ENCODE assay signal across 8 cellular contexts in genomic region chr12:112386726-112387125, GRCh38. TPM values are rescaled to one million over a fixed set of nuclear protein-coding genes. Genes with fewer than 3 reads are reported as not detected.
A peak's percentile ranks its signal among the peaks of the same experiment; 100 is the strongest.
DNase-seq lines count a peak whose midpoint lies in the region; ATAC-seq and TF ChIP-seq lines count a peak whose summit lies in the region.

No MANE protein-coding gene starts in this region.

- in situ Hi-C loops in GM23248 (cut with MboI): loop anchor here (10.0 to 25.0 kb wide), 2 partner anchors 172 to 449 kb away; no protein-coding TSS in a partner anchor
- in situ Hi-C loops in KBM-7 (cut with MboI; ENCODE audit: low pct_unique_long_range_greater_than_20kb, low sequenced_read_pairs): no loop called here

- H3K9me3 ChIP-seq in GM23248 (ENCODE audit: low read depth) (no peaks in the 10 kb centered on the region), esophagus muscularis mucosa (no peaks in the 10 kb centered on the region)

- H3K4me3 ChIP-seq in GM23248: no peak overlapping the region
- no peak overlapping the region for H3K4me3 ChIP-seq in esophagus muscularis mucosa

- H3K36me3 ChIP-seq in GM23248 (ENCODE audit: low read depth): no peaks in the 10 kb centered on the region
- H3K36me3 ChIP-seq in esophagus muscularis mucosa: no peaks in the 10 kb centered on the region

- ATAC-seq in HG03196 (IDR thresholded peaks at IDR 0.05; ENCODE audit: unreplicated experiment) (no peak), HG03095 (IDR thresholded peaks at IDR 0.05; ENCODE audit: unreplicated experiment) (no peak)

- no peak for TF ChIP-seq EP300 in esophagus muscularis mucosa (IDR thresholded peaks at IDR 0.05)

- peaks cover 1% of the 10 kb centered on the region; the same call in 1 of the 2 replicates for H3K79me2 ChIP-seq in GM23248 (ENCODE audit: insufficient read depth)

- H2AFZ ChIP-seq in GM23248: peak overlapping the region; percentile 87

- no peaks in the 10 kb centered on the region for H3K9me2 ChIP-seq in GM23248 (ENCODE audit: insufficient read depth)

- H3F3A ChIP-seq in GM23248 (ENCODE audit: insufficient read depth): peaks cover 3% of the 10 kb centered on the region; the same call in 1 of the 2 replicates

- peak overlapping the region; percentile 45 for H3K27ac ChIP-seq in GM23248
- no peak overlapping the region for H3K27ac ChIP-seq in esophagus muscularis mucosa (replicated peaks in 1 of 4)

- 37 to 40% methylated on average over 3 of the region's 3 CpGs for WGBS in GM23248 (ENCODE audit: low coverage in 1 of 2, low lambda C conversion rate in 2 of 2, missing lambda C conversion rate in 2 of 2), 2 experiments
- WGBS in esophagus muscularis mucosa: 69% methylated on average over 3 of the region's 3 CpGs

- no peak for TF ChIP-seq POLR2A in esophagus muscularis mucosa (IDR thresholded peaks at IDR 0.05; ENCODE audit: low read depth)

- no peaks in the 10 kb centered on the region for H4K20me1 ChIP-seq in GM23248 (ENCODE audit: insufficient read depth)

- DNase-seq in AG20443 (ENCODE audit: low spot score) (peak; percentile 32), GM23248 (peak; percentile 74), OCI-M1 (lab: John Stamatoyannopoulos, UW) (peak; percentile 91), fibroblast of peridontal ligament (ENCODE audit: extremely low read depth) (peak; percentile 68), KBM-7 (no peak), esophagus muscularis mucosa (ENCODE audit: extremely low spot score) (no peak)

- H3K4me1 ChIP-seq in GM23248 (ENCODE audit: insufficient read depth) (peaks cover 8% of the 10 kb centered on the region; the same call in 1 of the 2 replicates), esophagus muscularis mucosa (peaks cover 0 to 15% (median 11%) of the 10 kb centered on the region in 4 donors)

- TF ChIP-seq CTCF in esophagus muscularis mucosa (IDR thresholded peaks at IDR 0.05): no peak

- H3K27me3 ChIP-seq in GM23248 (replicated peaks; ENCODE audit: insufficient read depth) (no peaks in the 10 kb centered on the region), esophagus muscularis mucosa (no peaks in the 10 kb centered on the region)

- peak overlapping the region; percentile 33; the same call in 1 of the 2 replicates for H3K9ac ChIP-seq in GM23248

- intact Hi-C loops in esophagus muscularis mucosa (cut with DNase I): loop anchor here (5.0 to 10.0 kb wide), 3 partner anchors 104 to 442 kb away; no protein-coding TSS in a partner anchor

- H3K4me2 ChIP-seq in GM23248 (ENCODE audit: unreplicated experiment): peak overlapping the region; percentile 85

RNA-seq across cellular contexts. Expression of gene HECTD4, which starts 4.5 kb away (rescaled TPM):
- total RNA-seq in GM23248 (2014; rRNA removed; shearing (Covaris generic)): 7.5 and 13.9 TPM in 2 replicates
- polyA plus RNA-seq in GM23248 (2016; fragmentation: Nextera tagmentation; extraction: Ambion mirVana): 7.6 and 8.9 TPM in 2 replicates
- 10 to 100 TPM; 27.3 to 59.3 (median 44.9) TPM for total RNA-seq in esophagus muscularis mucosa

RNA-seq across cellular contexts. Expression of gene RPL6, which starts 22.7 kb away (rescaled TPM):
- 1,076 and 1,254 TPM in 2 replicates for total RNA-seq in GM23248 (2014; rRNA removed; shearing (Covaris generic))
- 372 and 391 TPM in 2 replicates for polyA plus RNA-seq in GM23248 (2016; fragmentation: Nextera tagmentation; extraction: Ambion mirVana)
- 1,000 to 10,000 TPM in 3 of 4 donors, 100 to 1,000 TPM in 1; 946 to 1,705 (median 1,459) TPM for total RNA-seq in esophagus muscularis mucosa

RNA-seq across cellular contexts. Expression of gene PTPN11, which starts 32.0 kb away (rescaled TPM):
- total RNA-seq in GM23248 (2014; rRNA removed; shearing (Covaris generic)): 71.5 and 89.5 TPM in 2 replicates
- polyA plus RNA-seq in GM23248 (2016; fragmentation: Nextera tagmentation; extraction: Ambion mirVana): 78.0 and 82.3 TPM in 2 replicates
- 100 to 1,000 TPM; 132 to 142 (median 139) TPM for total RNA-seq in esophagus muscularis mucosa

Comparison
In these comparisons a context has a peak if more than half of its experiments do, and no peak if none do; other contexts are left out.
1. DNase-seq: peak in AG20443 (single experiment), GM23248 (single experiment), OCI-M1 (single experiment) and fibroblast of peridontal ligament (single experiment); none in KBM-7 (single experiment) and esophagus muscularis mucosa (single experiment).